In genomic region chr14:99936056-99936455, GRCh38 we compare ENCODE assay signal across 13 cellular contexts.
"Had no signal": no experiment of that assay in that cellular context is flagged by ENCODE, and none has a peak within 500 bp of the region (broad histone marks: within the 10 kb centered on the region; RNA-seq: fewer than 3 reads in every experiment).

No MANE protein-coding gene starts in this region.

- H3K4me1 ChIP-seq: breast epithelium, right atrium auricular region had no signal

- H3K4me3 ChIP-seq: breast epithelium, right atrium auricular region, vagina had no signal

- H3K27me3 ChIP-seq: breast epithelium, right atrium auricular region, vagina had no signal

- H3K27ac ChIP-seq: breast epithelium, right atrium auricular region, vagina had no signal

- H3K36me3 ChIP-seq: breast epithelium had no signal

- H3K9me3 ChIP-seq: breast epithelium, right atrium auricular region, vagina had no signal

- DNase-seq: activated CD4-positive, alpha-beta T cell treated with anti-CD3 and anti-CD28 coated beads, Interleukin-2, amount 50 U/mL, for 4 hours; activated effector memory CD4-positive, alpha-beta T cell treated with Interleukin-2 at 50 U/mL for 16 hours; activated T-cell treated with anti-CD3 and anti-CD28 coated beads, Interleukin-2, amount 50 U/mL, for 1 hour; amniotic stem cell; glutamatergic neuron; immature natural killer cell; naive B cell; posterior cingulate gyrus; small intestine; T-helper 2 cell had no signal
